ENCODE assay signal across 22 cellular contexts in the genomic region with DNA sequence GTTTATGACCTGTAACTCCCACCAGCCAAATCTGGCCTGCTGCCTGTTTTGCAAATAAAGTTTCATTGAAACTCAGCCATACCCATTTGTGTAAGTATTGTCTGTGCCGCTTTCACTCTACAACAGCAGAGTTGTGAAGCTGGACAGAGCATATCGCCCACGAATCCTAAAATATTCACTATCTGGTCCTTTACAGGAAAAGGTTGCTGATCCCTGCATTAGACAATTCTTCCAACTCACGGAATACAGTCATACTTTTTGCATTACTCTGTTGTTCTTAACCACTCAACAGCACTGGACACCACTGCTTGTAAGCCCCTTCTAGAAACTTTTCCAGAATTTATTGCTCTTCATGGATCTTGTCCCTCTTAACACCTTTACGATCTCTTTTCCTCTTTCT.
"Had no signal": no experiment of that assay in that cellular context is flagged by ENCODE, and none has a peak within 500 bp of the region (broad histone marks: within the 10 kb centered on the region; RNA-seq: fewer than 3 reads in every experiment).

No MANE protein-coding gene starts in this region.

- H3K36me3 ChIP-seq: MG63 had no signal

- H3K9me3 ChIP-seq: MG63 had no signal

- FAIRE-seq: HTR-8/SVneo had no signal

- H3K27me3 ChIP-seq: MG63 had no signal

- H3K4me3 ChIP-seq: MG63 had no signal

- DNase-seq: Karpas-422, KG1, MG63, NCI-H1092, NCI-H1105 treated with DMSO at 0.1 percent for 48 hours, NCI-H1417 treated with DMSO at 0.1 percent for 48 hours, NCI-H146, NCI-H1694 treated with DMSO at 0.1 percent for 48 hours, NCI-H2029, NCI-H2081 treated with DMSO at 0.1 percent for 48 hours, NCI-H2171, NCI-H226, NCI-H446 treated with DMSO at 0.1 percent for 48 hours, NCI-H524 treated with DMSO at 0.1 percent for 48 hours, NCI-H69, NCI-H774, PC-3, SHP77 had no signal

- ATAC-seq: Panc1, PC-3 had no signal

- H3K27ac ChIP-seq: HL-60, RWPE1 had no signal
